ENCODE assay signal across 8 cellular contexts in the genomic region with DNA sequence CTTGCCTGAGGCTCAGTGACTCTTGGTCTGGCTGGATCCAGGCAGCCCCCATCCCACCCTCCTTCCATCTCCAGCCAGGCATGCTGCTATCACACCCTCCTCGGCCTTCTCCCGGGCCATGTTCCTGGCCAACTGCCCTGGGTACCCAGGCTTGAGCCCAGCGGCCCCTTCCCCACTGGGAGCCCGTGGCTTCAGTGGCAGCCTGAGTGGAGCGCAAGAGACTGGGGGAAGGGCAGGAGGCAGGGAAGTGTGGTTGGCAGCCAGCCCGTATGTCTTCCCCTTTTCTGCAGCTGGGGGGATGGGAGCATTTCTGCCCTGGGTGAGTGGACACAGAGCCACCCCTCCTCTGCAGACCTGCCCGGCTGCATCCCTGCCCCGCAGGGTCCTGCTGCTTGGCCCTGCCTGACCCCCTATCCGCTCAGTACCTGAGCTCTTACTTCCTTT.
DNase-seq lines count a peak whose midpoint lies in the region; ATAC-seq and TF ChIP-seq lines count a peak whose summit lies in the region.

No MANE protein-coding gene starts in this region.

- TF ChIP-seq CTCF in BE2C (IDR thresholded peaks at IDR 0.05; ENCODE audit: low read depth, low read length) (no peak), coronary artery (IDR thresholded peaks at IDR 0.05) (no peak)

- H4K91ac ChIP-seq in mesenchymal stem cell (ENCODE audit: low read length), result no peak overlapping the region

- 66% methylated on average over 8 of the region's 9 CpGs for WGBS in mesenchymal stem cell

- H3K9me3 ChIP-seq in BE2C (no peaks in the 10 kb centered on the region), mesenchymal stem cell (ENCODE audit: control insufficient read depth, low read length) (no peaks in the 10 kb centered on the region)

- no peak overlapping the region for H3K4ac ChIP-seq in mesenchymal stem cell (ENCODE audit: low read depth in 1 of 2, low read length in 2 of 2)

- H3K18ac ChIP-seq in mesenchymal stem cell (ENCODE audit: low read depth in 1 of 2, low read length in 2 of 2), result no peak overlapping the region

- no peak for ATAC-seq in HG03175 (IDR thresholded peaks at IDR 0.05; ENCODE audit: unreplicated experiment)

- no peak overlapping the region for H2BK15ac ChIP-seq in mesenchymal stem cell (ENCODE audit: low read depth, poor library complexity, severe bottlenecking)

- H3K4me1 ChIP-seq in BE2C (peaks cover 3% of the 10 kb centered on the region), mesenchymal stem cell (ENCODE audit: control insufficient read depth, insufficient read depth, low read depth, low read length) (peaks cover 22% of the 10 kb centered on the region)

- no peak overlapping the region for H3K4me3 ChIP-seq in BE2C (ENCODE audit: low read depth, low read length)
- no peak overlapping the region for H3K4me3 ChIP-seq in coronary artery
- no peak overlapping the region for H3K4me3 ChIP-seq in mesenchymal stem cell (ENCODE audit: insufficient read depth in 1 of 2, low read depth in 1 of 2, low read length in 2 of 2)

- H3K14ac ChIP-seq in mesenchymal stem cell (ENCODE audit: low read length in 2 of 2), result no peak overlapping the region

- H3K27ac ChIP-seq in coronary artery, result no peak overlapping the region
- H3K27ac ChIP-seq in mesenchymal stem cell (ENCODE audit: low read length, poor library complexity, severe bottlenecking), result no peak overlapping the region

- no peak overlapping the region for H3K23ac ChIP-seq in mesenchymal stem cell (ENCODE audit: low read length in 2 of 2)

- H3K79me1 ChIP-seq in mesenchymal stem cell (replicated peaks; ENCODE audit: low read length, poor library complexity, severe bottlenecking), result peaks cover 3% of the 10 kb centered on the region

- no peaks in the 10 kb centered on the region for H3K27me3 ChIP-seq in BE2C
- no peaks in the 10 kb centered on the region for H3K27me3 ChIP-seq in mesenchymal stem cell (ENCODE audit: control insufficient read depth in 1 of 2, insufficient read depth in 1 of 2, low read length in 2 of 2)

- peak overlapping the region in 1 of 2 experiments; percentile 7 for H2BK12ac ChIP-seq in mesenchymal stem cell (ENCODE audit: low read length in 2 of 2)

- H3K4me2 ChIP-seq in mesenchymal stem cell (ENCODE audit: low read length, poor library complexity, severe bottlenecking), result no peak overlapping the region

- no peak overlapping the region for H2BK5ac ChIP-seq in mesenchymal stem cell (ENCODE audit: low read depth, low read length, poor library complexity, severe bottlenecking)

- peak overlapping the region; percentile 49 for H4K8ac ChIP-seq in mesenchymal stem cell (ENCODE audit: low read length)

- no peak overlapping the region for H2AK5ac ChIP-seq in mesenchymal stem cell (ENCODE audit: low read length, severe bottlenecking)

- H3K36me3 ChIP-seq in BE2C, result no peaks in the 10 kb centered on the region
- peaks cover 29 to 66% of the 10 kb centered on the region in 2 experiments for H3K36me3 ChIP-seq in mesenchymal stem cell (ENCODE audit: control insufficient read depth in 1 of 2, insufficient read depth in 2 of 2, low read depth in 1 of 2, low read length in 2 of 2)

- no peak overlapping the region for H2BK120ac ChIP-seq in mesenchymal stem cell (ENCODE audit: low read depth, low read length)

- DNase-seq in BE2C (peak; percentile 46), KG1 (lab: John Stamatoyannopoulos, UW) (peak; percentile 60), coronary artery (ENCODE audit: low spot score) (peak; percentile 73), mesenchymal stem cell (peak; percentile 13), NCI-H146 (lab: John Stamatoyannopoulos, UW) (no peak), 8988T (no peak)
- DNase-seq in stimulated activated CD4-positive, alpha-beta T cell treated with anti-CD3 and anti-CD28 coated beads, Interleukin-4, amount 100 ng/mL, for 24 hours, result no peak

- H2AFZ ChIP-seq in mesenchymal stem cell (ENCODE audit: low read depth, low read length), result no peak overlapping the region

- H3K9ac ChIP-seq in mesenchymal stem cell (ENCODE audit: low read length), result no peak overlapping the region

Comparison
In these comparisons a context has a peak if more than half of its experiments do, and no peak if none do; other contexts are left out.
1. DNase-seq: peak in BE2C (single experiment), KG1 (single experiment), coronary artery (single experiment) and mesenchymal stem cell (single experiment); none in stimulated activated CD4-positive, alpha-beta T cell treated with anti-CD3 and anti-CD28 coated beads, Interleukin-4, amount 100 ng/mL, for 24 hours (single experiment), NCI-H146 (single experiment) and 8988T (single experiment).